In genomic region chr1:40532062-40532389, GRCh38 we compare ENCODE assay signal across 8 cellular contexts. TPM values are rescaled to one million over a fixed set of nuclear protein-coding genes. Genes with fewer than 3 reads are reported as not detected.
DNase-seq lines count a peak whose midpoint lies in the region; ATAC-seq and TF ChIP-seq lines count a peak whose summit lies in the region.

No MANE protein-coding gene starts in this region.

- peak overlapping the region; percentile 76 for H3K9ac ChIP-seq in HUES6 (ENCODE audit: low read length)

- CTCF ChIA-PET in BJ (lab: Yijun Ruan, JAX) = interaction anchor here (0.7 to 2.6 kb wide), 10 partner anchors 9 to 417 kb away, joined by 3 to 20 read pairs (median 4); no protein-coding TSS in a partner anchor

- in situ Hi-C loops in GM13976 (cut with MboI; ENCODE audit: low sequenced_read_pairs, unreplicated experiment) = no loop called here

- POLR2A ChIA-PET in BJ (lab: Charles Lee) = interaction anchor here (0.6 kb wide), 1 partner anchor 9 kb away, joined by 9 read pairs; no protein-coding TSS in a partner anchor
- POLR2A ChIA-PET in naive thymus-derived CD8-positive, alpha-beta T cell (lab: Charles Lee) = interaction anchor here (0.8 to 2.5 kb wide), 6 partner anchors 14 to 331 kb away, joined by 3 to 16 read pairs (median 6); partner anchors contain the start of genes EXO5, NFYC, ZFP69 and ZFP69B

- H3K4me3 Mint-ChIP-seq in naive thymus-derived CD8-positive, alpha-beta T cell = peak overlapping the region; percentile 95 to 99 (median 99)

- no peak for ATAC-seq in naive thymus-derived CD8-positive, alpha-beta T cell
- ATAC-seq in GM18870 (IDR thresholded peaks at IDR 0.05; ENCODE audit: unreplicated experiment) = no peak
- ATAC-seq in HG03280 (IDR thresholded peaks at IDR 0.05; ENCODE audit: unreplicated experiment) = no peak
- ATAC-seq in GM21447 (IDR thresholded peaks at IDR 0.05; ENCODE audit: unreplicated experiment) = no peak

- TF ChIP-seq CTCF in BJ (IDR thresholded peaks at IDR 0.05; ENCODE audit: insufficient read depth, low read depth, low read length) = no peak
- TF ChIP-seq CTCF in choroid plexus epithelial cell (conservative IDR thresholded peaks at IDR 0.05; ENCODE audit: low read depth, low read length) = no peak
- TF ChIP-seq CTCF in GM13976 (IDR thresholded peaks at IDR 0.05; ENCODE audit: borderline replicate concordance, control extremely low read depth, extremely low read depth, insufficient read depth, missing control alignments) = no peak

- H3K36me3 ChIP-seq in BJ (ENCODE audit: control insufficient read depth, insufficient read depth, low read length) = no peaks in the 10 kb centered on the region
- 0 out of 2 replicates have a peak, but pooled peaks cover 6% of the 10 kb centered on the region for H3K36me3 ChIP-seq in HUES6 (ENCODE audit: control insufficient read depth, insufficient read depth, low read length)

- H3K27ac ChIP-seq in HUES6 (ENCODE audit: low read depth, low read length) = no peak overlapping the region

- peaks cover 12 to 14% (median 13%) of the 10 kb centered on the region in 3 donors for H3K36me3 Mint-ChIP-seq in naive thymus-derived CD8-positive, alpha-beta T cell

- peak overlapping the region; percentile 79 for H3K4me3 ChIP-seq in BJ (ENCODE audit: low read depth, low read length)
- peak overlapping the region; percentile 72 for H3K4me3 ChIP-seq in HUES6 (ENCODE audit: low read depth, low read length)
- peak overlapping the region; percentile 90 for H3K4me3 ChIP-seq in choroid plexus epithelial cell (ENCODE audit: low read depth, low read length)

- H3K27me3 Mint-ChIP-seq in naive thymus-derived CD8-positive, alpha-beta T cell = peaks cover 0 to 14% (median 3%) of the 10 kb centered on the region in 5 donors

- DNase-seq in BJ (ENCODE audit: low read depth) (no peak), choroid plexus epithelial cell (ENCODE audit: low read depth) (no peak), GM13976 (ENCODE audit: low spot score) (no peak)
- no peak for DNase-seq in naive thymus-derived CD8-positive, alpha-beta T cell

- H3K27me3 ChIP-seq in BJ (ENCODE audit: control insufficient read depth, insufficient read depth, low read length) (no peaks in the 10 kb centered on the region), HUES6 (ENCODE audit: control insufficient read depth, insufficient read depth, low read length) (no peaks in the 10 kb centered on the region)

- no peaks in the 10 kb centered on the region for H3K4me1 ChIP-seq in HUES6 (ENCODE audit: control insufficient read depth, insufficient read depth, low read length)

- H3K9me3 Mint-ChIP-seq in naive thymus-derived CD8-positive, alpha-beta T cell = peaks cover 0 to 20% (median 9%) of the 10 kb centered on the region in 9 donors

- H3K4me1 Mint-ChIP-seq in naive thymus-derived CD8-positive, alpha-beta T cell = peaks cover 17 to 29% (median 25%) of the 10 kb centered on the region in 4 donors

- peak overlapping the region; percentile 89 to 99 (median 96) for H3K27ac Mint-ChIP-seq in naive thymus-derived CD8-positive, alpha-beta T cell

- H3K9me3 ChIP-seq in HUES6 (ENCODE audit: control insufficient read depth, insufficient read depth, low read depth, low read length) = no peaks in the 10 kb centered on the region

RNA-seq across cellular contexts. Expression of gene ZNF684, which starts 0.6 kb away (rescaled TPM):
- polyA plus RNA-seq in BJ (2011; rRNA removed) = 1.4 and 2.6 TPM in 2 replicates
- 0.46 and 1.1 TPM in 2 replicates for polyA minus RNA-seq in BJ (2011; rRNA and poly(A)+ RNA removed)
- 1 to 10 TPM; 5.7 TPM for total RNA-seq in naive thymus-derived CD8-positive, alpha-beta T cell
- 1 to 10 TPM; 3.7 to 5.2 (median 4.2) TPM for polyA plus RNA-seq in naive thymus-derived CD8-positive, alpha-beta T cell

RNA-seq across cellular contexts. Expression of gene EXO5, which starts 23.5 kb away (rescaled TPM):
- 6.4 and 9.6 TPM in 2 replicates for polyA plus RNA-seq in BJ (2011; rRNA removed)
- 6.3 and 6.4 TPM in 2 replicates for polyA minus RNA-seq in BJ (2011; rRNA and poly(A)+ RNA removed)
- 10 to 100 TPM; 10.8 to 13.3 TPM for total RNA-seq in naive thymus-derived CD8-positive, alpha-beta T cell
- 1 to 10 TPM; 4.0 to 7.8 (median 4.5) TPM for polyA plus RNA-seq in naive thymus-derived CD8-positive, alpha-beta T cell

RNA-seq across cellular contexts. Expression of gene ZFP69, which starts 54.9 kb away (rescaled TPM):
- 1.4 and 1.9 TPM in 2 replicates for polyA plus RNA-seq in BJ (2011; rRNA removed)
- 0.87 and 1.2 TPM in 2 replicates for polyA minus RNA-seq in BJ (2011; rRNA and poly(A)+ RNA removed)
- total RNA-seq in naive thymus-derived CD8-positive, alpha-beta T cell = 1 to 10 TPM; 3.8 to 4.5 TPM
- polyA plus RNA-seq in naive thymus-derived CD8-positive, alpha-beta T cell = 1 to 10 TPM; 2.9 to 6.6 (median 6.2) TPM
